Comparison of ENCODE assay signal across 1 cellular context in the genomic region with DNA sequence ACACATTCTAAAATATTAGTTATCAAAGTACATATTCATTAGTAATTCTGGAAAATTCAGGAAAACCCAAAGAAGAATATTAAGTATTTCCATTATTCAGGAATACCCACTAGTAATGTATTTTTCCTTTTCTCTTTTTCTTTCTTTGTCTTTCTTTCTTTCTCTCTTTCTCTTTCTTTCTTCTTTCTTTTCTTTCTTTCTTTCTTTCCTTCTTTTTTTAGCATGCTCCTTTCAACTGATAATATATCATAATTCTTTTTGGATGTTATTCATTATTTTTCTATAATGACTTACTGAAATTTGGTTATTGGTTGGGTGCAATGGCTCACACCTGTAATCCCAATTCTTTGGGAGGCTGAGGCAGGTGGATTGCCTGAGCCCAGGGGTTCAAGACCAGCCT.
TF ChIP-seq lines count a peak whose summit lies in the region.

No MANE protein-coding gene starts in this region.

TF ChIP-seq in HCT116, 20 proteins besides CTCF, POLR2A, EP300 and RAD21 (continued from another document):
- TF ChIP-seq, protein P1, sequence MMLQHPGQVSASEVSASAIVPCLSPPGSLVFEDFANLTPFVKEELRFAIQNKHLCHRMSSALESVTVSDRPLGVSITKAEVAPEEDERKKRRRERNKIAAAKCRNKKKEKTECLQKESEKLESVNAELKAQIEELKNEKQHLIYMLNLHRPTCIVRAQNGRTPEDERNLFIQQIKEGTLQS (IDR thresholded peaks at IDR 0.05): no peak
- TF ChIP-seq TCF7L2 (IDR thresholded peaks at IDR 0.05; ENCODE audit: borderline replicate concordance, extremely low read depth, insufficient read depth, insufficient read length) (no peak), ZNF274 (IDR thresholded peaks at IDR 0.05; ENCODE audit: low read depth, low read length) (no peak), FOSL1 (IDR thresholded peaks at IDR 0.05; ENCODE audit: low read depth) (no peak), EZH2 (IDR thresholded peaks at IDR 0.05) (no peak)
- TF ChIP-seq, protein P2, sequence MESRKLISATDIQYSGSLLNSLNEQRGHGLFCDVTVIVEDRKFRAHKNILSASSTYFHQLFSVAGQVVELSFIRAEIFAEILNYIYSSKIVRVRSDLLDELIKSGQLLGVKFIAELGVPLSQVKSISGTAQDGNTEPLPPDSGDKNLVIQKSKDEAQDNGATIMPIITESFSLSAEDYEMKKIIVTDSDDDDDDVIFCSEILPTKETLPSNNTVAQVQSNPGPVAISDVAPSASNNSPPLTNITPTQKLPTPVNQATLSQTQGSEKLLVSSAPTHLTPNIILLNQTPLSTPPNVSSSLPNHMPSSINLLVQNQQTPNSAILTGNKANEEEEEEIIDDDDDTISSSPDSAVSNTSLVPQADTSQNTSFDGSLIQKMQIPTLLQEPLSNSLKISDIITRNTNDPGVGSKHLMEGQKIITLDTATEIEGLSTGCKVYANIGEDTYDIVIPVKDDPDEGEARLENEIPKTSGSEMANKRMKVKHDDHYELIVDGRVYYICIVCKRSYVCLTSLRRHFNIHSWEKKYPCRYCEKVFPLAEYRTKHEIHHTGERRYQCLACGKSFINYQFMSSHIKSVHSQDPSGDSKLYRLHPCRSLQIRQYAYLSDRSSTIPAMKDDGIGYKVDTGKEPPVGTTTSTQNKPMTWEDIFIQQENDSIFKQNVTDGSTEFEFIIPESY (IDR thresholded peaks at IDR 0.05; ENCODE audit: extremely low read depth, insufficient replicate concordance, low read length): no peak
